In genomic region chr12:95959107-95959506, GRCh38 we compare ENCODE assay signal across 11 cellular contexts. TPM values are rescaled to one million over a fixed set of nuclear protein-coding genes. Genes with fewer than 3 reads are reported as not detected.
DNase-seq lines count a peak whose midpoint lies in the region; ATAC-seq and TF ChIP-seq lines count a peak whose summit lies in the region.
"Had no signal": no experiment of that assay in that cellular context is flagged by ENCODE, and none has a peak within 500 bp of the region (broad histone marks: within the 10 kb centered on the region; RNA-seq: fewer than 3 reads in every experiment).

No MANE protein-coding gene starts in this region.

- no peak for TF ChIP-seq EP300 in tibial nerve (IDR thresholded peaks at IDR 0.05)

- TF ChIP-seq CTCF in LNCaP clone FGC (IDR thresholded peaks at IDR 0.05; ENCODE audit: control insufficient read depth, extremely low read depth, insufficient read depth) (peak; percentile 44), VCaP (conservative IDR thresholded peaks at IDR 0.05) (peak; percentile 74), tibial nerve (IDR thresholded peaks at IDR 0.05) (no peak)

- TF ChIP-seq POLR2A in tibial nerve (IDR thresholded peaks at IDR 0.05), result no peak

- no peaks in the 10 kb centered on the region for H3K9me3 ChIP-seq in tibial nerve
- H3K9me3 ChIP-seq: BLaER1 treated with 17β-estradiol and CSF1 and Interleukin-3, amounts not matched to agents 10 nM and 100 nM had no signal

- no peak overlapping the region for H3K27ac ChIP-seq in VCaP
- H3K27ac ChIP-seq in tibial nerve, result no peak overlapping the region
- H3K27ac ChIP-seq: BLaER1 treated with 17β-estradiol and CSF1 and Interleukin-3, amounts not matched to agents 10 nM and 100 nM had no signal

- no peaks in the 10 kb centered on the region for H3K27me3 ChIP-seq in tibial nerve
- H3K27me3 ChIP-seq: BLaER1 treated with 17β-estradiol and CSF1 and Interleukin-3, amounts not matched to agents 10 nM and 100 nM had no signal

- peak; percentile 11 for DNase-seq in NCI-H2227 (lab: John Stamatoyannopoulos, UW; ENCODE audit: unreplicated experiment)
- no peak for DNase-seq in NCI-H2227 treated with DMSO at 0.1 percent for 48 hours (lab: John Stamatoyannopoulos, UW)
- DNase-seq in LNCaP clone FGC (ENCODE audit: low read depth), result no peak
- peak; percentile 16 to 32 for DNase-seq in lung microvascular endothelial cell (ENCODE audit: low read depth in 2 of 2)
- DNase-seq in tibial nerve (ENCODE audit: low spot score in 2 of 2), result no peak
- no peak for DNase-seq in posterior vena cava (ENCODE audit: low spot score)
- DNase-seq: cerebellar nuclear complex, left cardiac atrium had no signal

- 23 to 52% methylated on average over 1 of the region's 1 CpG for WGBS in tibial nerve, 2 donors

- intact Hi-C loops in posterior vena cava (cut with DNase I), result no loop called here

- H3K4me1 ChIP-seq in tibial nerve, result no peaks in the 10 kb centered on the region

- no peak for ATAC-seq in GM18861 (IDR thresholded peaks at IDR 0.05; ENCODE audit: unreplicated experiment)
- ATAC-seq: left cardiac atrium had no signal

- H3K36me3 ChIP-seq in tibial nerve, result no peaks in the 10 kb centered on the region
- H3K36me3 ChIP-seq: BLaER1 treated with 17β-estradiol and CSF1 and Interleukin-3, amounts not matched to agents 10 nM and 100 nM had no signal

- no peak overlapping the region for H3K4me3 ChIP-seq in LNCaP clone FGC (ENCODE audit: low read depth, low read length)
- H3K4me3 ChIP-seq in tibial nerve, result no peak overlapping the region
- H3K4me3 ChIP-seq: BLaER1 treated with 17β-estradiol and CSF1 and Interleukin-3, amounts not matched to agents 10 nM and 100 nM had no signal

RNA-seq across cellular contexts. Expression of gene AMDHD1, which starts 16.0 kb away (rescaled TPM):
- not detected in 2 replicates for total RNA-seq in lung microvascular endothelial cell
- 1 to 10 TPM in 2 of 4 donors, not detected in 2; 2.0 to 2.1 TPM for total RNA-seq in tibial nerve
- under 1 TPM; 0.29 to 0.46 TPM for total RNA-seq in posterior vena cava

RNA-seq across cellular contexts. Expression of gene CCDC38, which starts 16.7 kb away (rescaled TPM):
- total RNA-seq in lung microvascular endothelial cell (not detected in 2 replicates), tibial nerve (not detected), posterior vena cava (not detected)

RNA-seq across cellular contexts. Expression of gene HAL, which starts 37.0 kb away (rescaled TPM):
- total RNA-seq in lung microvascular endothelial cell (under 0.01 and 0.22 TPM in 2 replicates), tibial nerve (1 to 10 TPM in 1 of 4 donors, under 1 TPM in 3; 0.20 to 1.5 (median 0.32) TPM), posterior vena cava (1 to 10 TPM in 1 of 2 donors, under 1 TPM in 1; 0.29 to 1.2 TPM)

Comparison
In these comparisons a context has a peak if more than half of its experiments do, and no peak if none do; other contexts are left out.
1. DNase-seq: peak in NCI-H2227 (single experiment) and lung microvascular endothelial cell (2 of 2); none in NCI-H2227 treated with DMSO at 0.1 percent for 48 hours (single experiment), LNCaP clone FGC (single experiment), tibial nerve (0 of 2) and posterior vena cava (single experiment).
2. CTCF ChIP-seq: peak in LNCaP clone FGC (single experiment) and VCaP (single experiment); none in tibial nerve (0 of 5).